In the genomic region with DNA sequence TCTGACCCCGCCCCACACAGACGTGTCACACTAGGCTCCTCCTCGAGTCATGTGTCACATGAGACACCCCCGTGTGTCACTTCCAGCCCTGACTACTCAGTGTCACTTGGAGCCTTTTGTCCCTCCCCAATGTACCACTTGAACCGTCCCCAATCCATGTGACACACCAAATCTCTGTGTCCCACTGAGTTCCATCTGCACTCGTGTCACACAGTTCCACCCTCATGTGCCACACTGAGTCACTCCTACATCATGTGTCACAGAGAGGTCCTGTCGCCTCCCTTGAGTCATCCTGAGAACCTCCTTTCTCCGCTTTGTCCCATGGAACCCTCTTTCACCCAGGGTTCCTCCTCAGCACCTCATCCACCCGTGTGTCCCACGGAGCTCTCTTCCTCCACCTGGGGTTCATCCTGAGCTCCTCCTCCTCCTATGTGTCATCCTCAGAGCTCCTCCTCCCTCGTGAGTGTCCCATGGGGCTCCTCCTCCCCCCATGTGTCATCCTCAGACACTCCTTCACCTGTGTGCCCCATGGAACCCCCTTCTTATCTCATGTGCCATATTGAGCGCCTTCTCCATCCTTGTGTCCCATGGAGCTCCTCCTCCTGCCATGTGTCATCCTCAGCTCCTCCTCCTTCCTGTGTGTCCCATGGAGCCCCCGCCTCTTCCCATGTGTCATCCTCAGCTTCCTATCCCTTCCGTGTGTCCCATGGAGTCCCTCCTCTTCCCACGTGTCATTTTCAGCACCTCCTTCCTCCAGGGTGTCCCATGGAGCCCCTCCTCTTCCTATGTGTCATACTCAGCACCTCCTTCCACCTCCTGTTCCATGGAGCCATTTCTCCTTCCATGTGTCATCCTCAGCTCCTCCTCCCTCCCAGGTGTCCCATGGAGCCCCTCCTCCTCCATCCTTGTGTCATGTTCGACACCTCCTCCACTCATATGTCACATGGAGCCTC, we compare ENCODE assay signal across 13 cellular contexts. TPM values are rescaled to one million over a fixed set of nuclear protein-coding genes. Genes with fewer than 3 reads are reported as not detected.
DNase-seq lines count a peak whose midpoint lies in the region; ATAC-seq, FAIRE-seq and TF ChIP-seq lines count a peak whose summit lies in the region.
"Had no signal": no experiment of that assay in that cellular context is flagged by ENCODE, and none has a peak within 500 bp of the region (broad histone marks: within the 10 kb centered on the region; RNA-seq: fewer than 3 reads in every experiment).

No MANE protein-coding gene starts in this region.

- peaks cover 5% of the 10 kb centered on the region for H3K4me1 Mint-ChIP-seq in activated CD4-positive, alpha-beta T cell treated with anti-CD3 and anti-CD28 coated beads, Interleukin-2, amount 10 ng/mL, durations not matched to agents 24 days and 14 days

- TF ChIP-seq EP300 in H1 (IDR thresholded peaks at IDR 0.05; ENCODE audit: borderline replicate concordance in 1 of 2, low read depth in 2 of 2, low read length in 2 of 2) (no peak), stomach (IDR thresholded peaks at IDR 0.05) (no peak)

- no peak overlapping the region for H3K4ac ChIP-seq in H1 (replicated peaks; ENCODE audit: insufficient read length, low read depth, low read length)

- no peak overlapping the region for H3K14ac ChIP-seq in H1 (ENCODE audit: insufficient read length)

- H3K27ac Mint-ChIP-seq in activated CD4-positive, alpha-beta T cell treated with anti-CD3 and anti-CD28 coated beads, Interleukin-2, amount 10 ng/mL, durations not matched to agents 24 days and 14 days: no peak overlapping the region

- H2BK20ac ChIP-seq in H1 (ENCODE audit: low read length): no peak overlapping the region

- H3K23me2 ChIP-seq in H1 (ENCODE audit: low read depth, low read length): no peaks in the 10 kb centered on the region

- peak overlapping the region; percentile 41 for H3K23ac ChIP-seq in H1 (ENCODE audit: insufficient read length)

- H3K27me3 ChIP-seq in H1 (replicated peaks in 1 of 4; ENCODE audit: control insufficient read depth in 3 of 4, extremely low read depth in 1 of 4, insufficient read depth in 3 of 4, low read length in 3 of 4) (no peaks in the 10 kb centered on the region), stomach (peaks cover 0 to 25% (median 0%) of the 10 kb centered on the region in 3 donors)

- no peak overlapping the region for H2BK120ac ChIP-seq in H1 (replicated peaks; ENCODE audit: low read depth, low read length)

- no peak overlapping the region for H2AK5ac ChIP-seq in H1 (ENCODE audit: low read depth, low read length)

- no peak overlapping the region for H4K8ac ChIP-seq in H1 (ENCODE audit: extremely low read depth, insufficient read depth, low read length)

- H3K36me3 Mint-ChIP-seq in activated CD4-positive, alpha-beta T cell treated with anti-CD3 and anti-CD28 coated beads, Interleukin-2, amount 10 ng/mL, durations not matched to agents 24 days and 14 days (ENCODE audit: low read depth): no peaks in the 10 kb centered on the region
- H3K36me3 Mint-ChIP-seq: naive thymus-derived CD8-positive, alpha-beta T cell had no signal

- no peak overlapping the region for H3K4me3 ChIP-seq in H1 (ENCODE audit: extremely low read depth in 1 of 4, insufficient read depth in 2 of 4, low read depth in 3 of 4, low read length in 4 of 4)
- no peak overlapping the region for H3K4me3 ChIP-seq in stomach
- H3K4me3 ChIP-seq: tibial artery had no signal

- H4K20me1 ChIP-seq in H1 (replicated peaks in 1 of 2; ENCODE audit: control insufficient read depth in 1 of 2, insufficient read depth in 2 of 2, low read length in 2 of 2): peaks cover 0 to 2% of the 10 kb centered on the region in 2 experiments

- H3K9me3 ChIP-seq in H1 (ENCODE audit: insufficient read depth in 2 of 2, low read depth in 1 of 2, low read length in 1 of 2) (0 out of 4 replicates have a peak, but pooled peaks cover 0 to 4% of the 10 kb centered on the region in 2 experiments), stomach (no peaks in the 10 kb centered on the region)
- H3K9me3 ChIP-seq: tibial artery had no signal

- no peaks in the 10 kb centered on the region for H3K79me1 ChIP-seq in H1 (ENCODE audit: low read depth, low read length)

- H4K91ac ChIP-seq in H1 (replicated peaks; ENCODE audit: insufficient read length, low read length): no peak overlapping the region

- no peak for TF ChIP-seq POLR2A in H1 (IDR thresholded peaks at IDR 0.05; ENCODE audit: control extremely low read depth in 1 of 2, low read depth in 2 of 2, low read length in 2 of 2)
- no peak for TF ChIP-seq POLR2A in stomach (IDR thresholded peaks at IDR 0.05)

- H3K79me2 ChIP-seq in H1 (ENCODE audit: control insufficient read depth in 1 of 2, insufficient read depth in 2 of 2, low read length in 2 of 2): no peaks in the 10 kb centered on the region

- DNase-seq in activated CD4-positive, alpha-beta T cell treated with anti-CD3 and anti-CD28 coated beads for 48 hours: peak; percentile 16
- DNase-seq in activated CD4-positive, alpha-beta T cell treated with anti-CD3 and anti-CD28 coated beads, Interleukin-2, amount 10 ng/mL, durations not matched to agents 24 days and 14 days: no peak
- DNase-seq in LHCN-M2 (ENCODE audit: low read depth) (peak; percentile 49), H1 (ENCODE audit: low read depth in 1 of 2, low spot score in 2 of 2) (no peak), sciatic nerve (ENCODE audit: low spot score) (peak; percentile 10), stomach (no peak), HuH-7 (ENCODE audit: low spot score) (no peak)
- DNase-seq: ACHN, NCI-H146, RPMI8226 had no signal

- H3K27ac ChIP-seq in H1 (ENCODE audit: low read depth, low read length) (no peak overlapping the region), stomach (no peak overlapping the region)
- H3K27ac ChIP-seq: tibial artery had no signal

- H2BK5ac ChIP-seq in H1 (ENCODE audit: low read depth, low read length): peak overlapping the region; percentile 24; the same call in 1 of the 2 replicates

- no peak overlapping the region for H2AFZ ChIP-seq in H1 (ENCODE audit: low read length)

- H3K4me2 ChIP-seq in H1 (ENCODE audit: insufficient read depth in 1 of 2, low read depth in 2 of 2, low read length in 2 of 2): no peak overlapping the region

- no peaks in the 10 kb centered on the region for H3K36me3 ChIP-seq in H1 (ENCODE audit: control insufficient read depth in 2 of 4, insufficient read depth in 4 of 4, low read length in 3 of 4)
- no peaks in the 10 kb centered on the region for H3K36me3 ChIP-seq in stomach
- H3K36me3 ChIP-seq: tibial artery had no signal

- TF ChIP-seq CTCF in H1 (IDR thresholded peaks at IDR 0.05; ENCODE audit: control extremely low read depth in 1 of 3, insufficient read depth in 1 of 3, low read depth in 1 of 3, low read length in 3 of 3): no peak
- no peak for TF ChIP-seq CTCF in stomach (IDR thresholded peaks at IDR 0.05)

- ATAC-seq in sciatic nerve: peak; percentile 17
- no peak for ATAC-seq in GM19324 (IDR thresholded peaks at IDR 0.05; ENCODE audit: low FRiP score, unreplicated experiment)
- ATAC-seq: naive thymus-derived CD8-positive, alpha-beta T cell had no signal

- no peak for TF ChIP-seq RAD21 in H1 (IDR thresholded peaks at IDR 0.05 in 1 of 2, conservative IDR thresholded peaks at IDR 0.05 in 1 of 2; ENCODE audit: low read depth in 2 of 2, low read length in 2 of 2)

- peaks cover 3% of the 10 kb centered on the region for H3K9me3 Mint-ChIP-seq in activated CD4-positive, alpha-beta T cell treated with anti-CD3 and anti-CD28 coated beads, Interleukin-2, amount 10 ng/mL, durations not matched to agents 24 days and 14 days
- H3K9me3 Mint-ChIP-seq: naive thymus-derived CD8-positive, alpha-beta T cell had no signal

- no peak for FAIRE-seq in H1 (lab: Jason Lieb, UNC)

- 88% methylated on average over 16 of the region's 16 CpGs; no CpG with 5 or more reads in 1 of the 2 experiments for WGBS in H1 (ENCODE audit: extremely low coverage in 1 of 2, insufficient coverage in 1 of 2, insufficient read length in 1 of 2, insufficient replicate concordance in 2 of 2, low coverage in 1 of 2, low lambda C conversion rate in 2 of 2, missing lambda C conversion rate in 1 of 2), 2 experiments
- 65 to 76% (median 75%) methylated on average over 15 to 16 of the region's 16 CpGs for WGBS in stomach, 5 donors

- no peak overlapping the region for H2BK15ac ChIP-seq in H1 (ENCODE audit: low read length)

- H3K4me3 Mint-ChIP-seq in activated CD4-positive, alpha-beta T cell treated with anti-CD3 and anti-CD28 coated beads, Interleukin-2, amount 10 ng/mL, durations not matched to agents 24 days and 14 days: no peak overlapping the region
- H3K4me3 Mint-ChIP-seq: naive thymus-derived CD8-positive, alpha-beta T cell had no signal

- H3K4me1 ChIP-seq in H1 (replicated peaks in 1 of 4; ENCODE audit: control insufficient read depth in 3 of 4, insufficient read depth in 4 of 4, low read length in 3 of 4): peaks cover 0 to 2% (median 0%) of the 10 kb centered on the region in 4 experiments; a peak in 1 of 7 replicates
- H3K4me1 ChIP-seq in stomach: no peaks in the 10 kb centered on the region
- H3K4me1 ChIP-seq: tibial artery had no signal

- H2BK12ac ChIP-seq in H1 (ENCODE audit: low read depth, low read length): no peak overlapping the region

- H4K5ac ChIP-seq in H1 (ENCODE audit: insufficient read length, low read depth, low read length): no peak overlapping the region

- CTCF ChIA-PET in H1 (lab: Charles Lee; ENCODE audit: partially characterized antibody): interaction anchor here (0.7 to 1.5 kb wide), 3 partner anchors 9 to 31 kb away, joined by 3 to 6 read pairs (median 4); no protein-coding TSS in a partner anchor

- intact Hi-C loops in activated CD4-positive, alpha-beta T cell treated with anti-CD3 and anti-CD28 coated beads, Interleukin-2, amount 10 ng/mL, durations not matched to agents 24 days and 14 days (cut with micrococcal nuclease): no loop called here
- intact Hi-C loops in sciatic nerve (cut with DNase I): no loop called here
- intact Hi-C loops in stomach (cut with DNase I; ENCODE audit: low total_unique reads): no loop called here

- no peaks in the 10 kb centered on the region for H3K27me3 Mint-ChIP-seq in activated CD4-positive, alpha-beta T cell treated with anti-CD3 and anti-CD28 coated beads, Interleukin-2, amount 10 ng/mL, durations not matched to agents 24 days and 14 days

- no peak overlapping the region for H3K18ac ChIP-seq in H1 (ENCODE audit: extremely low read depth, low read length)

- H3K9ac ChIP-seq in H1 (replicated peaks in 1 of 4; ENCODE audit: extremely low read depth in 1 of 4, low read depth in 3 of 4, low read length in 3 of 4): no peak overlapping the region

- POLR2A ChIA-PET in H1 (lab: Charles Lee; ENCODE audit: partially characterized antibody): no interaction called here

- no peak overlapping the region for H3K56ac ChIP-seq in H1 (replicated peaks; ENCODE audit: insufficient read length, low read depth, low read length)

RNA-seq across cellular contexts. Expression of a gene that starts 32.0 kb away (rescaled TPM):
- not detected in 2 replicates for total RNA-seq in activated CD4-positive, alpha-beta T cell treated with anti-CD3 and anti-CD28 coated beads, Interleukin-2, amount 10 ng/mL, durations not matched to agents 24 days and 14 days
- total RNA-seq in LHCN-M2 (2014; rRNA removed): not detected in 2 replicates
- 0.09 TPM for polyA plus RNA-seq in LHCN-M2 (2012)
- total RNA-seq in H1 (2021; fragmentation: NEBNext Ultra II Directional; extraction: Animal tissue kit (Norgen Biotek cat#: 25700)): not detected in 2 replicates
- polyA plus RNA-seq in H1 (2011; rRNA removed): 0.02 TPM in 1 of 2 replicates, not detected in the other
- not detected for polyA plus RNA-seq in H1 (2011; cell fraction: cytosol; rRNA removed)
- 0.01 TPM for polyA plus RNA-seq in H1 (2011; cell fraction: nucleus; rRNA removed)
- polyA plus RNA-seq in H1 (2012, experiment 1 of 2): not detected in 4 replicates
- polyA plus RNA-seq in H1 (2012, experiment 2 of 2): 0.05 TPM
- 0.02 TPM for polyA plus RNA-seq in H1 (2013, experiment 1 of 2)
- polyA plus RNA-seq in H1 (2013, experiment 2 of 2): not detected
- polyA minus RNA-seq in H1 (2011; rRNA and poly(A)+ RNA removed): not detected in 2 replicates
- polyA minus RNA-seq in H1 (2011; cell fraction: cytosol; rRNA and poly(A)+ RNA removed): not detected
- polyA minus RNA-seq in H1 (2011; cell fraction: nucleus; rRNA and poly(A)+ RNA removed): not detected
- not detected for total RNA-seq in sciatic nerve
- not detected for total RNA-seq in stomach
- not detected for polyA plus RNA-seq in stomach
- total RNA-seq: naive thymus-derived CD8-positive, alpha-beta T cell had no signal
- polyA plus RNA-seq: naive thymus-derived CD8-positive, alpha-beta T cell had no signal

RNA-seq across cellular contexts. Expression of a gene that starts 45.6 kb away (rescaled TPM):
- not detected in 2 replicates for total RNA-seq in activated CD4-positive, alpha-beta T cell treated with anti-CD3 and anti-CD28 coated beads, Interleukin-2, amount 10 ng/mL, durations not matched to agents 24 days and 14 days
- total RNA-seq in LHCN-M2 (2014; rRNA removed) (80.9 and 81.0 TPM in 2 replicates), sciatic nerve (154 TPM), stomach (100 to 1,000 TPM in 3 of 5 donors, 10 to 100 TPM in 2; 26.4 to 390 (median 124) TPM)
- polyA plus RNA-seq in LHCN-M2 (2012): 38.1 TPM
- total RNA-seq in H1 (2021; fragmentation: NEBNext Ultra II Directional; extraction: Animal tissue kit (Norgen Biotek cat#: 25700)): 1.1 and 1.3 TPM in 2 replicates
- polyA plus RNA-seq in H1 (2011; rRNA removed) (0.17 and 0.49 TPM in 2 replicates), stomach (100 to 1,000 TPM in 1 of 3 donors, 10 to 100 TPM in 2; 13.4 to 131 (median 30.6) TPM)
- polyA plus RNA-seq in H1 (2011; cell fraction: cytosol; rRNA removed): 0.12 TPM
- polyA plus RNA-seq in H1 (2011; cell fraction: nucleus; rRNA removed): 0.46 TPM
- 0.13 to 0.48 TPM in 2 of 4 replicates, not detected in the others for polyA plus RNA-seq in H1 (2012, experiment 1 of 2)
- 0.07 TPM for polyA plus RNA-seq in H1 (2012, experiment 2 of 2)
- 5.1 TPM for polyA plus RNA-seq in H1 (2013, experiment 1 of 2)
- polyA plus RNA-seq in H1 (2013, experiment 2 of 2): 5.0 TPM
- polyA minus RNA-seq in H1 (2011; rRNA and poly(A)+ RNA removed): 0.12 and 0.16 TPM in 2 replicates
- not detected for polyA minus RNA-seq in H1 (2011; cell fraction: cytosol; rRNA and poly(A)+ RNA removed)
- not detected for polyA minus RNA-seq in H1 (2011; cell fraction: nucleus; rRNA and poly(A)+ RNA removed)
- total RNA-seq: naive thymus-derived CD8-positive, alpha-beta T cell had no signal
- polyA plus RNA-seq: naive thymus-derived CD8-positive, alpha-beta T cell had no signal

Comparison
In these comparisons a context has a peak if more than half of its experiments do, and no peak if none do; other contexts are left out.
1. DNase-seq: peak in activated CD4-positive, alpha-beta T cell treated with anti-CD3 and anti-CD28 coated beads for 48 hours (single experiment), LHCN-M2 (single experiment) and sciatic nerve (single experiment); none in activated CD4-positive, alpha-beta T cell treated with anti-CD3 and anti-CD28 coated beads, Interleukin-2, amount 10 ng/mL, durations not matched to agents 24 days and 14 days (single experiment), H1 (0 of 2), stomach (single experiment) and HuH-7 (single experiment).
2. RNA of a gene that starts 45.6 kb away (total RNA-seq): 154 TPM in sciatic nerve (single experiment), 26.4 to 390 TPM in stomach and 80.9 to 81.0 TPM in LHCN-M2; 1.1 to 1.3 TPM in H1 and not detected in activated CD4-positive, alpha-beta T cell treated with anti-CD3 and anti-CD28 coated beads, Interleukin-2, amount 10 ng/mL, durations not matched to agents 24 days and 14 days; every median in the first group is over 10 times any median in the second.